In the genomic region with DNA sequence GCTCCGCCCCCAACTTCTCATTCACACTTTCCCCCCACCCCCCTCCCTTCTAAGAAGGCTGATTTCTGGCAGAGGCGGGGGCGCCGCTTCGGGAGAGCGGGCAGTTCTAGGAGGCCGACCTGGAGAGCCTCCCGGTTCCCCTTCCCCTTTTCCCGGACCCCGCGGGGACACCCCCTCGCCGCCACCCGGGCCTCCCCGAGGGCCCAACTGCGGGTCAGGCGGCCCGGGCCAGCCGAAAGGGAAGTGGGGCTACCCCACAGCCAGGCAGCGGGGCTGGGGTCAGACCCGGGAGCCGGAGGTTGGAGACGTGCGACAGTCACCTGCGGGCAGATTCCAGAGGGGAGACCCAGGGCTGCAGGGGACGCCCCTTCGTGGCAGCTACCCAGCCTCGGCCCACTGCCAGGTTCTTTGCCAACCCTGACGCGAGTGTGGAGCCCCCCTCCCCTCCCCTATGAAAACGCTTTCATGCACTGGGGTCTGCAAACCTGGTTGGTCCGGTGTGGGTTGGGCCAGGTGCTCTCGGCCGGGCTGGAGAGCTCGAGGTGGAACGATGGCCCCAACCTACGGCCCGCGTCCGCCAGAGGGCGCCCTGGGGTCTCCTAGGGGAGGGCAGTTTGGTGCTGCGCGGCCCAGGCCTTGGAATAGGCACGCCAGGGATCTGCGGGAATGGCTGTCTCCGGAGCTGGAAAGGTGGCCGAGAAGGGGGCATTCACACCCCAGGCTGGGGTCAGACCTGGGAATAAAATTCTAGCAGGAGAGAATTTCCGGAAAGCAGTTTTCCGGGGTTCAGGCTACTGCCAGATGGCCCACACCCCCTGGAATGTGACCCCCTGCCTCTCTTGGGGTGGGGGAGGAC, we compare ENCODE assay signal across 8 cellular contexts. TPM values are rescaled to one million over a fixed set of nuclear protein-coding genes. Genes with fewer than 3 reads are reported as not detected.
DNase-seq lines count a peak whose midpoint lies in the region; ATAC-seq, FAIRE-seq and TF ChIP-seq lines count a peak whose summit lies in the region.

No MANE protein-coding gene starts in this region.

- no peak for TF ChIP-seq POLR2A in thyroid gland (IDR thresholded peaks at IDR 0.05)

- peak overlapping the region; percentile 97 for H3K27ac ChIP-seq in cardiac muscle cell
- peak overlapping the region; percentile 43 to 94 (median 82) for H3K27ac ChIP-seq in pancreas
- H3K27ac ChIP-seq in thyroid gland = peak overlapping the region; percentile 76 to 96 (median 77)

- CTCF ChIA-PET in Calu3 (lab: Charles Lee) = interaction anchor here (0.6 to 2.5 kb wide), 13 partner anchors 17 to 347 kb away, joined by 3 to 32 read pairs (median 4); no protein-coding TSS in a partner anchor

- no peaks in the 10 kb centered on the region for H3K9me3 ChIP-seq in cardiac muscle cell (ENCODE audit: low read depth)
- H3K9me3 ChIP-seq in pancreas = no peaks in the 10 kb centered on the region
- H3K9me3 ChIP-seq in thyroid gland = no peaks in the 10 kb centered on the region

- WGBS in pancreas, 2 donors = 1 to 2% methylated on average over 33 to 49 of the region's 49 CpGs
- 5 to 12% methylated on average over 6 to 22 of the region's 49 CpGs for WGBS in thyroid gland, 2 donors

- BruUV-seq in Calu3 (replicated peaks; lab: Mats Ljungman, UMichigan) = no TSS peak

- H3K36me3 ChIP-seq in H7 (replicated peaks; ENCODE audit: control insufficient read depth, insufficient read depth, low read length) (peaks cover 4% of the 10 kb centered on the region), cardiac muscle cell (no peaks in the 10 kb centered on the region), pancreas (no peaks in the 10 kb centered on the region), thyroid gland (peaks cover 0 to 13% of the 10 kb centered on the region in 2 donors)

- POLR2A ChIA-PET in activated naive CD8-positive, alpha-beta T cell treated with anti-CD3 and anti-CD28 coated beads, Interleukin-2, amount 10 ng/mL, durations not matched to agents 7 days and 5 days (lab: Charles Lee) = interaction anchor here (0.6 to 3.7 kb wide), 8 partner anchors 13 to 109 kb away, joined by 3 to 18 read pairs (median 6); no protein-coding TSS in a partner anchor

- intact Hi-C loops in Calu3 (cut with micrococcal nuclease; ENCODE audit: unreplicated experiment) (loop anchor here (1.0 to 2.0 kb wide), 2 partner anchors 62 to 70 kb away; no protein-coding TSS in a partner anchor), pancreas (cut with DNase I) (loop anchor here in 2 of 3 donors (5.0 kb wide), 2 partner anchors 57 to 62 kb away; no protein-coding TSS in a partner anchor), thyroid gland (cut with DNase I) (loop anchor here (2.0 kb wide), 1 partner anchor 62 kb away; no protein-coding TSS in a partner anchor)

- peaks cover 52% of the 10 kb centered on the region for H3K36me3 Mint-ChIP-seq in Calu3 (ENCODE audit: insufficient read depth, unreplicated experiment)
- peaks cover 5% of the 10 kb centered on the region for H3K36me3 Mint-ChIP-seq in activated naive CD8-positive, alpha-beta T cell treated with anti-CD3 and anti-CD28 coated beads, Interleukin-2, amount 10 ng/mL, durations not matched to agents 7 days and 5 days

- H3K9me3 Mint-ChIP-seq in Calu3 (ENCODE audit: low read depth, unreplicated experiment) = no peaks in the 10 kb centered on the region
- no peaks in the 10 kb centered on the region for H3K9me3 Mint-ChIP-seq in activated naive CD8-positive, alpha-beta T cell treated with anti-CD3 and anti-CD28 coated beads, Interleukin-2, amount 10 ng/mL, durations not matched to agents 7 days and 5 days

- H3K4me3 Mint-ChIP-seq in Calu3 (ENCODE audit: low read depth, unreplicated experiment) = peak overlapping the region; percentile 86
- H3K4me3 Mint-ChIP-seq in activated naive CD8-positive, alpha-beta T cell treated with anti-CD3 and anti-CD28 coated beads, Interleukin-2, amount 10 ng/mL, durations not matched to agents 7 days and 5 days = peak overlapping the region; percentile 87

- H3K27me3 ChIP-seq in H7 (ENCODE audit: control insufficient read depth, insufficient read depth, low read length) (peaks cover 25% of the 10 kb centered on the region), cardiac muscle cell (no peaks in the 10 kb centered on the region), pancreas (no peaks in the 10 kb centered on the region), thyroid gland (no peaks in the 10 kb centered on the region)

- H3K4me3 ChIP-seq in H7 (ENCODE audit: insufficient read depth, low read depth, low read length) (peak overlapping the region; percentile 83), cardiac muscle cell (peak overlapping the region; percentile 86), pancreas (peak overlapping the region; percentile 21 to 95 (median 36)), thyroid gland (replicated peaks in 1 of 3) (peak overlapping the region in 2 of 3 donors; percentile 14 to 53)

- H3K27ac Mint-ChIP-seq in Calu3 (ENCODE audit: unreplicated experiment) = no peak overlapping the region
- peak overlapping the region; percentile 89 for H3K27ac Mint-ChIP-seq in activated naive CD8-positive, alpha-beta T cell treated with anti-CD3 and anti-CD28 coated beads, Interleukin-2, amount 10 ng/mL, durations not matched to agents 7 days and 5 days

- H3K4me1 ChIP-seq in cardiac muscle cell (ENCODE audit: low read depth) (peaks cover 51% of the 10 kb centered on the region), pancreas (peaks cover 5 to 19% (median 6%) of the 10 kb centered on the region in 3 donors), thyroid gland (peaks cover 13 to 57% of the 10 kb centered on the region in 2 donors)

- H3K27me3 Mint-ChIP-seq in Calu3 (ENCODE audit: unreplicated experiment) = peaks cover under 1% of the 10 kb centered on the region
- H3K27me3 Mint-ChIP-seq in activated naive CD8-positive, alpha-beta T cell treated with anti-CD3 and anti-CD28 coated beads, Interleukin-2, amount 10 ng/mL, durations not matched to agents 7 days and 5 days = peaks cover 26% of the 10 kb centered on the region

- peak; percentile 25 for ATAC-seq in activated naive CD8-positive, alpha-beta T cell treated with anti-CD3 and anti-CD28 coated beads, Interleukin-2, amount 10 ng/mL, durations not matched to agents 7 days and 5 days (ENCODE audit: low read depth)
- ATAC-seq in pancreas = peak; percentile 78 to 84 (median 82)

- TF ChIP-seq CTCF in Calu3 (IDR thresholded peaks at IDR 0.05; ENCODE audit: unreplicated experiment) (peak; percentile 84), cardiac muscle cell (IDR thresholded peaks at IDR 0.05; ENCODE audit: low read depth, low read length) (peak; percentile 95), pancreas (IDR thresholded peaks at IDR 0.05) (peak; percentile 83 to 93 (median 88)), thyroid gland (IDR thresholded peaks at IDR 0.05) (peak; percentile 79 to 95 (median 90))

- peak; percentile 98 for DNase-seq in Calu3
- DNase-seq in H7 = peak; percentile 98
- DNase-seq in NCI-H1092 treated with DMSO at 0.1 percent for 48 hours (lab: John Stamatoyannopoulos, UW) = peak; percentile 48
- peak; percentile 68 to 85 for DNase-seq in SW 1271 (lab: John Stamatoyannopoulos, UW)
- DNase-seq in activated naive CD8-positive, alpha-beta T cell treated with anti-CD3 and anti-CD28 coated beads, Interleukin-2, amount 10 ng/mL, durations not matched to agents 7 days and 5 days = peak; percentile 97
- DNase-seq in cardiac muscle cell (ENCODE audit: low read depth in 1 of 2, low spot score in 1 of 2) = peak; percentile 92 to 95
- peak; percentile 92 to 100 (median 96) for DNase-seq in pancreas
- DNase-seq in thyroid gland = peak; percentile 92 to 95

- no peak for FAIRE-seq in pancreas (lab: Jason Lieb, UNC)

- peaks cover 16% of the 10 kb centered on the region for H3K4me1 Mint-ChIP-seq in Calu3 (ENCODE audit: low read depth, unreplicated experiment)
- peaks cover 41% of the 10 kb centered on the region for H3K4me1 Mint-ChIP-seq in activated naive CD8-positive, alpha-beta T cell treated with anti-CD3 and anti-CD28 coated beads, Interleukin-2, amount 10 ng/mL, durations not matched to agents 7 days and 5 days

RNA-seq across cellular contexts. Expression of a gene that starts 0.7 kb away (rescaled TPM):
- total RNA-seq in Calu3 (2022) (39.5 and 51.6 TPM in 2 replicates), cardiac muscle cell (51.7 and 59.0 TPM in 2 replicates), pancreas (10 to 100 TPM in 4 of 6 donors, 1 to 10 TPM in 2; 5.7 to 32.6 (median 18.0) TPM), thyroid gland (100 to 1,000 TPM in 1 of 4 donors, 10 to 100 TPM in 2, 1 to 10 TPM in 1; 9.2 to 110 (median 33.3) TPM)
- 13.3 and 26.9 TPM in 2 replicates for total RNA-seq in H7 (2014; rRNA removed; shearing (Covaris generic))
- total RNA-seq in activated naive CD8-positive, alpha-beta T cell treated with anti-CD3 and anti-CD28 coated beads, Interleukin-2, amount 10 ng/mL, durations not matched to agents 7 days and 5 days = 1 to 10 TPM; 6.6 to 6.7 TPM
- polyA plus RNA-seq in cardiac muscle cell (33.3 and 45.5 TPM in 2 replicates), pancreas (10 to 100 TPM; 28.5 to 53.3 TPM)

RNA-seq across cellular contexts. Expression of a gene that starts 17.9 kb away (rescaled TPM):
- total RNA-seq in Calu3 (2022) (39.5 and 42.6 TPM in 2 replicates), cardiac muscle cell (52.5 and 64.7 TPM in 2 replicates), pancreas (10 to 100 TPM; 11.2 to 21.9 (median 13.4) TPM), thyroid gland (10 to 100 TPM; 41.2 to 87.2 (median 69.1) TPM)
- 63.7 and 71.8 TPM in 2 replicates for total RNA-seq in H7 (2014; rRNA removed; shearing (Covaris generic))
- total RNA-seq in activated naive CD8-positive, alpha-beta T cell treated with anti-CD3 and anti-CD28 coated beads, Interleukin-2, amount 10 ng/mL, durations not matched to agents 7 days and 5 days = 10 to 100 TPM; 70.2 to 73.2 TPM
- polyA plus RNA-seq in cardiac muscle cell (46.7 and 50.7 TPM in 2 replicates), pancreas (10 to 100 TPM; 17.2 to 22.7 TPM)

Comparison
In these comparisons a context has a peak if more than half of its experiments do, and no peak if none do; other contexts are left out.
1. Peak in every context shown above with its lines: DNase-seq, ATAC-seq, H3K4me3 ChIP-seq and H3K27ac ChIP-seq.
2. DNase-seq: peak in every context shown above with its lines; median percentile 98 in Calu3; 98 in H7; 97 in activated naive CD8-positive, alpha-beta T cell treated with anti-CD3 and anti-CD28 coated beads, Interleukin-2, amount 10 ng/mL, durations not matched to agents 7 days and 5 days; 96 in pancreas; 94 in cardiac muscle cell; 94 in thyroid gland; 76 in SW 1271; 48 in NCI-H1092 treated with DMSO at 0.1 percent for 48 hours.
3. H3K4me3 ChIP-seq: peak in every context shown above with its lines; median percentile 86 in cardiac muscle cell; 83 in H7; 36 in pancreas; 34 in thyroid gland.